ENCODE assay signal across 9 cellular contexts in genomic region chr6:75590370-75590769, GRCh38.
"Had no signal": no experiment of that assay in that cellular context is flagged by ENCODE, and none has a peak within 500 bp of the region (broad histone marks: within the 10 kb centered on the region; RNA-seq: fewer than 3 reads in every experiment).

No MANE protein-coding gene starts in this region.

- FAIRE-seq: H54, HTR-8/SVneo had no signal

- H3K9ac ChIP-seq: GM23248 had no signal

- H3K4me3 ChIP-seq: GM23248 had no signal

- H2AFZ ChIP-seq: GM23248 had no signal

- DNase-seq: GM23248, GOT3, H9, HCEC 1CT, HFFc6, KG1 had no signal

- H3K27ac ChIP-seq: GM23248, HL-60 had no signal
